17 cellular contexts compared by ENCODE assay signal in the genomic region with DNA sequence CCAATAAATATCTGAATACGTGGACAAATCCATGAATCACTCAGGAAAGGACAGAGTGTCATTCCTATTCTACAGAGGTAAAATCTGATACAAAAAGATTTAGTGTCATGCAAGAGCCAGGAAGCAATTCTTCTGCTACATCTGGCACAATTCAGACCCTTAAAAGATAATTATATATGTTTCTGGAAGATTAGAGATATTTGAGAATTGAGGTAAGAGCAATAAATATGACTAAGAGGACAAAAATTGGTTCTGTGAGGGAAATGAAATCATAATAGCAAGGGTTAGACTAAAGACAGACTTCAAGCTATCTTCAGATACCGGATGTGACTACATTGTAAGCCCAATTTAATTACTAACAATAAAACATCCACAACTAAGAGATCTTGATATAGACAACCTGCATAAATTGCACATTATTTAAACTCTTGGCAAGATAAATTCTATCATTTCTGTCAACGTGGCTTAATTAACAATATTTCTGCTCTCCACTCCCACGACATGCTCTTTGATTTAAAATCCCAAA. TPM values are rescaled to one million over a fixed set of nuclear protein-coding genes. Genes with fewer than 3 reads are reported as not detected.
DNase-seq lines count a peak whose midpoint lies in the region; ATAC-seq and TF ChIP-seq lines count a peak whose summit lies in the region.
"Had no signal": no experiment of that assay in that cellular context is flagged by ENCODE, and none has a peak within 500 bp of the region (broad histone marks: within the 10 kb centered on the region; RNA-seq: fewer than 3 reads in every experiment).

No MANE protein-coding gene starts in this region.

- no peaks in the 10 kb centered on the region for H3K36me3 Mint-ChIP-seq in naive thymus-derived CD8-positive, alpha-beta T cell
- H3K36me3 Mint-ChIP-seq: stimulated activated memory B cell treated with anti-CD40 and anti-IgM and Interleukin-4, amounts not matched to agents 10 μg/mL and 1 μg/mL and 100 μg/mL, for 72 hours had no signal

- H3K4me2 ChIP-seq in osteoblast (ENCODE audit: insufficient read depth, low read length), result no peak overlapping the region
- H3K4me2 ChIP-seq: BLaER1 treated with 17β-estradiol and CSF1 and Interleukin-3, amounts not matched to agents 10 nM and 100 nM had no signal

- no peaks in the 10 kb centered on the region for H3K36me3 ChIP-seq in osteoblast (ENCODE audit: insufficient read depth, low read length)
- H3K36me3 ChIP-seq: BLaER1 treated with 17β-estradiol and CSF1 and Interleukin-3, amounts not matched to agents 10 nM and 100 nM; uterus had no signal

- H3K27ac ChIP-seq in osteoblast (ENCODE audit: low read depth, low read length), result peak overlapping the region; percentile 88
- H3K27ac ChIP-seq: BLaER1 treated with 17β-estradiol and CSF1 and Interleukin-3, amounts not matched to agents 10 nM and 100 nM; HL-60; uterus had no signal

- H3K27ac Mint-ChIP-seq in naive thymus-derived CD8-positive, alpha-beta T cell, result no peak overlapping the region
- H3K27ac Mint-ChIP-seq: activated naive CD8-positive, alpha-beta T cell treated with anti-CD3 and anti-CD28 coated beads, Interleukin-2, amount 10 ng/mL, durations not matched to agents 7 days and 5 days; stimulated activated memory B cell treated with anti-CD40 and anti-IgM and Interleukin-4, amounts not matched to agents 10 μg/mL and 1 μg/mL and 100 μg/mL, for 72 hours had no signal

- DNase-seq in EH (ENCODE audit: low read depth) (peak; percentile 89), NCI-H2227 treated with DMSO at 0.1 percent for 48 hours (lab: John Stamatoyannopoulos, UW) (peak; percentile 38), dermis blood vessel endothelial cell (peak; percentile 50), osteoblast (ENCODE audit: insufficient read length, low spot score, missing footprints) (peak; percentile 87), KG1 (lab: John Stamatoyannopoulos, UW) (no peak), NCI-H446 treated with DMSO at 0.1 percent for 48 hours (lab: John Stamatoyannopoulos, UW) (no peak), C1 segment of cervical spinal cord (lab: John Stamatoyannopoulos, UW) (no peak)
- no peak for DNase-seq in naive thymus-derived CD8-positive, alpha-beta T cell
- DNase-seq: activated CD4-positive, CD25-positive, alpha-beta regulatory T cell; activated CD8-positive, alpha-beta memory T cell treated with anti-CD3 and anti-CD28 coated beads, Interleukin-2, amount 50 U/mL, for 4 hours; activated naive CD8-positive, alpha-beta T cell treated with anti-CD3 and anti-CD28 coated beads, Interleukin-2, amount 10 ng/mL, durations not matched to agents 7 days and 5 days; NCI-H2081 treated with DMSO at 0.1 percent for 48 hours; stimulated activated CD4-positive, alpha-beta T cell treated with anti-CD3 and anti-CD28 coated beads, Interleukin-4, amount 100 ng/mL, for 4 hours; uterus had no signal

- no peaks in the 10 kb centered on the region for H3K27me3 ChIP-seq in osteoblast (ENCODE audit: insufficient read depth, low read length)
- H3K27me3 ChIP-seq: BLaER1 treated with 17β-estradiol and CSF1 and Interleukin-3, amounts not matched to agents 10 nM and 100 nM; uterus had no signal

- H3K79me2 ChIP-seq in osteoblast (ENCODE audit: insufficient read depth, low read length), result peaks cover 6% of the 10 kb centered on the region

- H3K9me3 ChIP-seq in osteoblast (ENCODE audit: low read depth, low read length), result no peaks in the 10 kb centered on the region
- H3K9me3 ChIP-seq: BLaER1 treated with 17β-estradiol and CSF1 and Interleukin-3, amounts not matched to agents 10 nM and 100 nM; uterus had no signal

- POLR2A ChIA-PET in naive thymus-derived CD8-positive, alpha-beta T cell (lab: Charles Lee), result no interaction called here

- H3K4me1 ChIP-seq in osteoblast (ENCODE audit: insufficient read depth, low read length), result peaks cover 60% of the 10 kb centered on the region
- H3K4me1 ChIP-seq: BLaER1 treated with 17β-estradiol and CSF1 and Interleukin-3, amounts not matched to agents 10 nM and 100 nM had no signal

- TF ChIP-seq CTCF in osteoblast (IDR thresholded peaks at IDR 0.05; ENCODE audit: extremely low read depth, low read depth, low read length), result no peak

- no peak overlapping the region for H3K4me3 Mint-ChIP-seq in naive thymus-derived CD8-positive, alpha-beta T cell
- H3K4me3 Mint-ChIP-seq: activated naive CD8-positive, alpha-beta T cell treated with anti-CD3 and anti-CD28 coated beads, Interleukin-2, amount 10 ng/mL, durations not matched to agents 7 days and 5 days; stimulated activated memory B cell treated with anti-CD40 and anti-IgM and Interleukin-4, amounts not matched to agents 10 μg/mL and 1 μg/mL and 100 μg/mL, for 72 hours had no signal

- peaks cover 0 to 2% (median 0%) of the 10 kb centered on the region in 5 donors for H3K27me3 Mint-ChIP-seq in naive thymus-derived CD8-positive, alpha-beta T cell
- H3K27me3 Mint-ChIP-seq: stimulated activated memory B cell treated with anti-CD40 and anti-IgM and Interleukin-4, amounts not matched to agents 10 μg/mL and 1 μg/mL and 100 μg/mL, for 72 hours had no signal

- H2AFZ ChIP-seq in osteoblast (ENCODE audit: low read length), result no peak overlapping the region

- H3K4me1 Mint-ChIP-seq in naive thymus-derived CD8-positive, alpha-beta T cell, result no peaks in the 10 kb centered on the region

- no peaks in the 10 kb centered on the region for H4K20me1 ChIP-seq in osteoblast (ENCODE audit: insufficient read depth, low read length)
- H4K20me1 ChIP-seq: BLaER1 treated with 17β-estradiol and CSF1 and Interleukin-3, amounts not matched to agents 10 nM and 100 nM had no signal

- no peak for ATAC-seq in naive thymus-derived CD8-positive, alpha-beta T cell
- ATAC-seq: stimulated activated memory B cell treated with anti-CD40 and anti-IgM and Interleukin-4, amounts not matched to agents 10 μg/mL and 1 μg/mL and 100 μg/mL, for 72 hours had no signal

- H3K9me3 Mint-ChIP-seq in naive thymus-derived CD8-positive, alpha-beta T cell, result no peaks in the 10 kb centered on the region
- H3K9me3 Mint-ChIP-seq: activated naive CD8-positive, alpha-beta T cell treated with anti-CD3 and anti-CD28 coated beads, Interleukin-2, amount 10 ng/mL, durations not matched to agents 7 days and 5 days; stimulated activated memory B cell treated with anti-CD40 and anti-IgM and Interleukin-4, amounts not matched to agents 10 μg/mL and 1 μg/mL and 100 μg/mL, for 72 hours had no signal

- H3K4me3 ChIP-seq in osteoblast (ENCODE audit: insufficient read depth, low read length), result no peak overlapping the region
- H3K4me3 ChIP-seq: BLaER1 treated with 17β-estradiol and CSF1 and Interleukin-3, amounts not matched to agents 10 nM and 100 nM; uterus had no signal

RNA-seq across cellular contexts. Expression of a gene that starts 32.8 kb away (rescaled TPM):
- total RNA-seq in dermis blood vessel endothelial cell (3.9 and 4.0 TPM in 2 replicates), osteoblast (4.7 and 6.5 TPM in 2 replicates)
- 1 to 10 TPM; 1.0 to 1.4 TPM for total RNA-seq in naive thymus-derived CD8-positive, alpha-beta T cell
- 1 to 10 TPM in 2 of 3 donors, under 1 TPM in 1; 0.38 to 3.1 (median 2.4) TPM for polyA plus RNA-seq in naive thymus-derived CD8-positive, alpha-beta T cell

Comparison
In these comparisons a context has a peak if more than half of its experiments do, and no peak if none do; other contexts are left out.
1. DNase-seq: peak in EH (single experiment), NCI-H2227 treated with DMSO at 0.1 percent for 48 hours (single experiment), dermis blood vessel endothelial cell (single experiment) and osteoblast (single experiment); none in KG1 (single experiment), NCI-H446 treated with DMSO at 0.1 percent for 48 hours (single experiment), naive thymus-derived CD8-positive, alpha-beta T cell (0 of 10) and C1 segment of cervical spinal cord (0 of 14).